ENCODE assay signal across 1 cellular context in genomic region chr6:148447521-148448230, GRCh38.
TF ChIP-seq lines count a peak whose summit lies in the region.

No MANE protein-coding gene starts in this region.

TF ChIP-seq in HEK293T, 16 proteins besides CTCF, POLR2A, EP300 and RAD21 (continued from another document):
- TF ChIP-seq LEF1 (IDR thresholded peaks at IDR 0.05; ENCODE audit: borderline replicate concordance) (no peak), TARDBP (IDR thresholded peaks at IDR 0.05) (no peak), L3MBTL2 (conservative IDR thresholded peaks at IDR 0.05) (no peak), NFRKB (IDR thresholded peaks at IDR 0.05) (no peak), CTBP1 (IDR thresholded peaks at IDR 0.05; ENCODE audit: borderline replicate concordance) (no peak), FOXA1 (IDR thresholded peaks at IDR 0.05) (no peak), SP1 (IDR thresholded peaks at IDR 0.05) (no peak), FOXK2 (IDR thresholded peaks at IDR 0.05) (no peak)
TF ChIP-seq in HEK293T: peak in this region for 0.
